1 cellular context compared by ENCODE assay signal in genomic region chr1:24490101-24490781, GRCh38.
TF ChIP-seq lines count a peak whose summit lies in the region.

No MANE protein-coding gene starts in this region.

TF ChIP-seq in K562, 482 proteins besides CTCF, POLR2A, EP300 and RAD21 (continues in another document):
- no peak; a peak in 1 of 4 replicates for TF ChIP-seq SRF (CRISPR knock-in tag; IDR thresholded peaks at IDR 0.05)
- TF ChIP-seq ADNP (tag; IDR thresholded peaks at IDR 0.05) = no peak
- no peak for TF ChIP-seq JUND (IDR thresholded peaks at IDR 0.05; ENCODE audit: borderline replicate concordance, low read depth, low read length)
- TF ChIP-seq JUND (tag; IDR thresholded peaks at IDR 0.05; ENCODE audit: borderline replicate concordance, low read depth, low read length) = no peak
- TF ChIP-seq HDAC3 (IDR thresholded peaks at IDR 0.05; ENCODE audit: borderline replicate concordance, partially characterized antibody) = no peak
- no peak for TF ChIP-seq CLOCK (CRISPR knock-in tag; IDR thresholded peaks at IDR 0.05; ENCODE audit: borderline replicate concordance)
- 0 out of 2 replicates have a peak, but pooled peaks have one; percentile 34 for TF ChIP-seq ZNF316 (IDR thresholded peaks at IDR 0.05)
- no peak for TF ChIP-seq NR2F6 (CRISPR knock-in tag; IDR thresholded peaks at IDR 0.05)
- TF ChIP-seq CUX1 (CRISPR knock-in tag; IDR thresholded peaks at IDR 0.05) = no peak
- no peak for TF ChIP-seq EGR1 (conservative IDR thresholded peaks at IDR 0.05)
- TF ChIP-seq, protein P1, sequence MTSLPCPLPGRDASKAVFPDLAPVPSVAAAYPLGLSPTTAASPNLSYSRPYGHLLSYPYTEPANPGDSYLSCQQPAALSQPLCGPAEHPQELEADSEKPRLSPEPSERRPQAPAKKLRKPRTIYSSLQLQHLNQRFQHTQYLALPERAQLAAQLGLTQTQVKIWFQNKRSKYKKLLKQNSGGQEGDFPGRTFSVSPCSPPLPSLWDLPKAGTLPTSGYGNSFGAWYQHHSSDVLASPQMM (CRISPR knock-in tag; IDR thresholded peaks at IDR 0.05) = no peak
- peak; percentile 81 for TF ChIP-seq RBM25 (IDR thresholded peaks at IDR 0.05; ENCODE audit: low read depth, low read length, severe bottlenecking)
- no peak for TF ChIP-seq ZNF511 (CRISPR knock-in tag; IDR thresholded peaks at IDR 0.05)
- TF ChIP-seq TBP (optimal IDR thresholded peaks at IDR 0.05; ENCODE audit: low read depth, low read length) = no peak
- no peak for TF ChIP-seq UBTF (IDR thresholded peaks at IDR 0.05; ENCODE audit: borderline replicate concordance in 1 of 2, low read depth in 2 of 2, low read length in 2 of 2)
- TF ChIP-seq, protein P2, sequence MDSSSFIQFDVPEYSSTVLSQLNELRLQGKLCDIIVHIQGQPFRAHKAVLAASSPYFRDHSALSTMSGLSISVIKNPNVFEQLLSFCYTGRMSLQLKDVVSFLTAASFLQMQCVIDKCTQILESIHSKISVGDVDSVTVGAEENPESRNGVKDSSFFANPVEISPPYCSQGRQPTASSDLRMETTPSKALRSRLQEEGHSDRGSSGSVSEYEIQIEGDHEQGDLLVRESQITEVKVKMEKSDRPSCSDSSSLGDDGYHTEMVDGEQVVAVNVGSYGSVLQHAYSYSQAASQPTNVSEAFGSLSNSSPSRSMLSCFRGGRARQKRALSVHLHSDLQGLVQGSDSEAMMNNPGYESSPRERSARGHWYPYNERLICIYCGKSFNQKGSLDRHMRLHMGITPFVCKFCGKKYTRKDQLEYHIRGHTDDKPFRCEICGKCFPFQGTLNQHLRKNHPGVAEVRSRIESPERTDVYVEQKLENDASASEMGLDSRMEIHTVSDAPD (CRISPR knock-in tag; IDR thresholded peaks at IDR 0.05) = no peak
- no peak for TF ChIP-seq EZH2 (IDR thresholded peaks at IDR 0.05; ENCODE audit: borderline replicate concordance, low read depth, low read length)
- no peak for TF ChIP-seq BHLHE40 (IDR thresholded peaks at IDR 0.05; ENCODE audit: low read length)
- TF ChIP-seq PBX2 (CRISPR knock-in tag; IDR thresholded peaks at IDR 0.05; ENCODE audit: low read depth) = no peak
- TF ChIP-seq PBX2 (tag; conservative IDR thresholded peaks at IDR 0.05; ENCODE audit: low read depth) = no peak
- TF ChIP-seq POLR3A (IDR thresholded peaks at IDR 0.05; ENCODE audit: borderline replicate concordance, extremely low read depth, insufficient read depth, insufficient read length) = no peak
- TF ChIP-seq CBFA2T3 (IDR thresholded peaks at IDR 0.05) = no peak
- TF ChIP-seq ZNF407 (IDR thresholded peaks at IDR 0.05; ENCODE audit: low read depth) = no peak
